25 cellular contexts compared by ENCODE assay signal in genomic region chr7:10579561-10579960, GRCh38.
"Had no signal": no experiment of that assay in that cellular context is flagged by ENCODE, and none has a peak within 500 bp of the region (broad histone marks: within the 10 kb centered on the region; RNA-seq: fewer than 3 reads in every experiment).

No MANE protein-coding gene starts in this region.

- H3K27ac ChIP-seq: esophagus muscularis mucosa, foreskin keratinocyte, heart right ventricle, right atrium auricular region, stomach, thyroid gland, upper lobe of left lung, vagina, VCaP had no signal

- H3K36me3 ChIP-seq: esophagus muscularis mucosa, heart right ventricle, right atrium auricular region, stomach, thyroid gland, upper lobe of left lung, vagina had no signal

- H3K27me3 Mint-ChIP-seq: activated naive CD4-positive, alpha-beta T cell treated with anti-CD3 and anti-CD28 coated beads, Interleukin-2, amount 50 U/mL, for 24 hours; activated naive CD8-positive, alpha-beta T cell treated with anti-CD3 and anti-CD28 coated beads, Interleukin-2, amount 50 U/mL, for 24 hours; activated T-helper 17 cell treated with anti-CD3 and anti-CD28 coated beads, Interleukin-2, amount 50 U/mL, for 72 hours; stimulated activated naive B cell treated with anti-CD40 and anti-IgM and Interleukin-4, amounts not matched to agents 10 μg/mL and 1 μg/mL and 100 μg/mL, for 72 hours had no signal

- H3K4me1 Mint-ChIP-seq: activated naive CD4-positive, alpha-beta T cell treated with anti-CD3 and anti-CD28 coated beads, Interleukin-2, amount 50 U/mL, for 24 hours; activated naive CD8-positive, alpha-beta T cell treated with anti-CD3 and anti-CD28 coated beads, Interleukin-2, amount 50 U/mL, for 24 hours; activated T-helper 17 cell treated with anti-CD3 and anti-CD28 coated beads, Interleukin-2, amount 50 U/mL, for 72 hours; naive thymus-derived CD4-positive, alpha-beta T cell; stimulated activated naive B cell treated with anti-CD40 and anti-IgM and Interleukin-4, amounts not matched to agents 10 μg/mL and 1 μg/mL and 100 μg/mL, for 72 hours had no signal

- ATAC-seq: activated CD4-positive, CD25-positive, alpha-beta regulatory T cell treated with anti-CD3 and anti-CD28 coated beads, Interleukin-2, amount 50 U/mL, for 24 hours; activated naive CD8-positive, alpha-beta T cell treated with anti-CD3 and anti-CD28 coated beads, Interleukin-2, amount 50 U/mL, for 24 hours; activated T-cell treated with anti-CD3 and anti-CD28 coated beads, Interleukin-2, amount 50 U/mL, for 4 hours; activated T-helper 17 cell treated with anti-CD3 and anti-CD28 coated beads, Interleukin-2, amount 50 U/mL, for 72 hours; foreskin keratinocyte; heart right ventricle; left cardiac atrium; left ventricle myocardium superior; naive thymus-derived CD4-positive, alpha-beta T cell; stimulated activated naive B cell treated with anti-CD40 and anti-IgM and Interleukin-4, amounts not matched to agents 10 μg/mL and 1 μg/mL and 100 μg/mL, for 72 hours had no signal

- H3K4me3 Mint-ChIP-seq: activated naive CD4-positive, alpha-beta T cell treated with anti-CD3 and anti-CD28 coated beads, Interleukin-2, amount 50 U/mL, for 24 hours; activated naive CD8-positive, alpha-beta T cell treated with anti-CD3 and anti-CD28 coated beads, Interleukin-2, amount 50 U/mL, for 24 hours; activated T-cell treated with anti-CD3 and anti-CD28 coated beads, Interleukin-2, amount 50 U/mL, for 4 hours; activated T-helper 17 cell treated with anti-CD3 and anti-CD28 coated beads, Interleukin-2, amount 50 U/mL, for 72 hours; naive thymus-derived CD4-positive, alpha-beta T cell; neural crest cell; stimulated activated naive B cell treated with anti-CD40 and anti-IgM and Interleukin-4, amounts not matched to agents 10 μg/mL and 1 μg/mL and 100 μg/mL, for 72 hours had no signal

- H3K4me1 ChIP-seq: esophagus muscularis mucosa, foreskin keratinocyte, heart right ventricle, right atrium auricular region, stomach, thyroid gland, upper lobe of left lung, vagina had no signal

- H3K4me3 ChIP-seq: esophagus muscularis mucosa, heart right ventricle, right atrium auricular region, stomach, thyroid gland, upper lobe of left lung, vagina had no signal

- H3K36me3 Mint-ChIP-seq: activated naive CD4-positive, alpha-beta T cell treated with anti-CD3 and anti-CD28 coated beads, Interleukin-2, amount 50 U/mL, for 24 hours; naive thymus-derived CD4-positive, alpha-beta T cell; stimulated activated naive B cell treated with anti-CD40 and anti-IgM and Interleukin-4, amounts not matched to agents 10 μg/mL and 1 μg/mL and 100 μg/mL, for 72 hours had no signal

- H3K27me3 ChIP-seq: esophagus muscularis mucosa, foreskin keratinocyte, heart right ventricle, right atrium auricular region, stomach, thyroid gland, upper lobe of left lung, vagina had no signal

- H3K27ac Mint-ChIP-seq: activated naive CD4-positive, alpha-beta T cell treated with anti-CD3 and anti-CD28 coated beads, Interleukin-2, amount 50 U/mL, for 24 hours; activated naive CD8-positive, alpha-beta T cell treated with anti-CD3 and anti-CD28 coated beads, Interleukin-2, amount 50 U/mL, for 24 hours; activated T-helper 17 cell treated with anti-CD3 and anti-CD28 coated beads, Interleukin-2, amount 50 U/mL, for 72 hours; naive thymus-derived CD4-positive, alpha-beta T cell; stimulated activated naive B cell treated with anti-CD40 and anti-IgM and Interleukin-4, amounts not matched to agents 10 μg/mL and 1 μg/mL and 100 μg/mL, for 72 hours had no signal

- DNase-seq: activated CD4-positive, alpha-beta T cell treated with anti-CD3 and anti-CD28 coated beads for 48 hours; activated CD4-positive, alpha-beta T cell treated with anti-CD3 and anti-CD28 coated beads, Interleukin-2, amount 50 U/mL, for 48 hours; activated naive CD8-positive, alpha-beta T cell treated with anti-CD3 and anti-CD28 coated beads, Interleukin-2, amount 50 U/mL, for 24 hours; activated T-cell treated with anti-CD3 and anti-CD28 coated beads, Interleukin-2, amount 50 U/mL, for 4 hours; amygdala; central memory CD4-positive, alpha-beta T cell; foreskin keratinocyte; heart right ventricle; left cardiac atrium; left ventricle myocardium superior; naive thymus-derived CD4-positive, alpha-beta T cell; stimulated activated CD4-positive, alpha-beta T cell treated with anti-CD3 and anti-CD28 coated beads, Interleukin-15, amount 100 ng/mL, for 24 hours; stimulated activated CD4-positive, alpha-beta T cell treated with anti-CD3 and anti-CD28 coated beads, Interleukin-2, amount 100 ng/mL, for 24 hours; stimulated activated naive B cell treated with anti-CD40 and anti-IgM and Interleukin-4, amounts not matched to agents 10 μg/mL and 1 μg/mL and 100 μg/mL, for 72 hours; stomach; thyroid gland; upper lobe of left lung had no signal

- H3K9me3 Mint-ChIP-seq: activated naive CD4-positive, alpha-beta T cell treated with anti-CD3 and anti-CD28 coated beads, Interleukin-2, amount 50 U/mL, for 24 hours; activated naive CD8-positive, alpha-beta T cell treated with anti-CD3 and anti-CD28 coated beads, Interleukin-2, amount 50 U/mL, for 24 hours; activated T-cell treated with anti-CD3 and anti-CD28 coated beads, Interleukin-2, amount 50 U/mL, for 4 hours; activated T-helper 17 cell treated with anti-CD3 and anti-CD28 coated beads, Interleukin-2, amount 50 U/mL, for 72 hours; naive thymus-derived CD4-positive, alpha-beta T cell; neural crest cell; stimulated activated naive B cell treated with anti-CD40 and anti-IgM and Interleukin-4, amounts not matched to agents 10 μg/mL and 1 μg/mL and 100 μg/mL, for 72 hours had no signal

- H3K9me3 ChIP-seq: esophagus muscularis mucosa, right atrium auricular region, stomach, thyroid gland, upper lobe of left lung, vagina had no signal
